25 cellular contexts compared by ENCODE assay signal in genomic region chr12:120180975-120181374, GRCh38.
"Had no signal": no experiment of that assay in that cellular context is flagged by ENCODE, and none has a peak within 500 bp of the region (broad histone marks: within the 10 kb centered on the region; RNA-seq: fewer than 3 reads in every experiment).

No MANE protein-coding gene starts in this region.

- H3K27ac ChIP-seq: ascending aorta, coronary artery, dorsolateral prefrontal cortex, esophagus muscularis mucosa, foreskin keratinocyte, gastroesophageal sphincter, heart right ventricle had no signal

- DNase-seq: activated CD4-positive, alpha-beta memory T cell treated with anti-CD3 and anti-CD28 coated beads for 36 hours; activated CD4-positive, alpha-beta T cell treated with anti-CD3 and anti-CD28 coated beads for 36 hours; activated CD4-positive, alpha-beta T cell treated with anti-CD3 and anti-CD28 coated beads, Interleukin-2, amount 10 ng/mL, durations not matched to agents 24 days and 14 days; activated CD4-positive, CD25-positive, alpha-beta regulatory T cell; activated CD4-positive, CD25-positive, alpha-beta regulatory T cell treated with anti-CD3 and anti-CD28 coated beads, Interleukin-2, amount 50 U/mL, for 72 hours; activated CD8-positive, alpha-beta memory T cell treated with anti-CD3 and anti-CD28 coated beads, Interleukin-2, amount 50 U/mL, for 48 hours; activated gamma-delta T cell; activated naive CD4-positive, alpha-beta T cell; activated naive CD4-positive, alpha-beta T cell treated with anti-CD3 and anti-CD28 coated beads, Interleukin-2, amount 10 ng/mL, durations not matched to agents 7 days and 5 days; activated naive CD8-positive, alpha-beta T cell treated with anti-CD3 and anti-CD28 coated beads, Interleukin-2, amount 10 ng/mL, durations not matched to agents 7 days and 5 days; activated T-cell treated with anti-CD3 and anti-CD28 coated beads for 4 hours; activated T-cell treated with anti-CD3 and anti-CD28 coated beads, Interleukin-2, amount 50 U/mL, for 24 hours; activated T-cell treated with anti-CD3 and anti-CD28 coated beads, Interleukin-2, amount 50 U/mL, for 72 hours; dorsolateral prefrontal cortex; effector memory CD4-positive, alpha-beta T cell; endodermal cell; foreskin keratinocyte; heart right ventricle; T-helper 2 cell had no signal

- H3K4me1 ChIP-seq: ascending aorta, foreskin keratinocyte, gastroesophageal sphincter had no signal

- FAIRE-seq: bronchial epithelial cell had no signal

- H3K9me3 ChIP-seq: ascending aorta, esophagus muscularis mucosa, gastroesophageal sphincter, heart right ventricle had no signal

- ATAC-seq: activated CD4-positive, alpha-beta T cell treated with anti-CD3 and anti-CD28 coated beads for 36 hours; activated naive CD4-positive, alpha-beta T cell treated with anti-CD3 and anti-CD28 coated beads, Interleukin-2, amount 50 U/mL, for 72 hours; activated T-cell treated with anti-CD3 and anti-CD28 coated beads, Interleukin-2, amount 50 U/mL, for 72 hours; foreskin keratinocyte; gastroesophageal sphincter; heart right ventricle had no signal

- H3K27me3 ChIP-seq: ascending aorta, dorsolateral prefrontal cortex, esophagus muscularis mucosa, foreskin keratinocyte, gastroesophageal sphincter, heart right ventricle had no signal

- H3K4me3 ChIP-seq: ascending aorta, coronary artery, dorsolateral prefrontal cortex, esophagus muscularis mucosa, gastroesophageal sphincter, heart right ventricle had no signal
